ENCODE assay signal across 8 cellular contexts in genomic region chr5:14665110-14665822, GRCh38. TPM values are rescaled to one million over a fixed set of nuclear protein-coding genes. Genes with fewer than 3 reads are reported as not detected.
DNase-seq lines count a peak whose midpoint lies in the region; ATAC-seq and TF ChIP-seq lines count a peak whose summit lies in the region.

No MANE protein-coding gene starts in this region.

- TSS peak; percentile 58 for BruUV-seq in OCI-LY7 (replicated peaks; lab: Mats Ljungman, UMichigan)

- ATAC-seq in HG02763 (IDR thresholded peaks at IDR 0.05; ENCODE audit: unreplicated experiment), result no peak
- ATAC-seq in GM18520 (IDR thresholded peaks at IDR 0.05; ENCODE audit: unreplicated experiment), result no peak

- no peaks in the 10 kb centered on the region for H3K36me3 ChIP-seq in CD8-positive, alpha-beta memory T cell (ENCODE audit: insufficient read depth, low read length)
- H3K36me3 ChIP-seq in H7 (replicated peaks; ENCODE audit: control insufficient read depth, insufficient read depth, low read length) (no peaks in the 10 kb centered on the region), OCI-LY7 (ENCODE audit: insufficient read depth, low read length) (peaks cover 37% of the 10 kb centered on the region), spleen (peaks cover 0 to 6% (median 0%) of the 10 kb centered on the region in 6 donors)

- H3K36me3 Mint-ChIP-seq in CD8-positive, alpha-beta memory T cell, result peaks cover 0 to 22% (median 0%) of the 10 kb centered on the region in 3 donors

- TF ChIP-seq POLR2A in spleen (IDR thresholded peaks at IDR 0.05), result no peak

- no peak overlapping the region; the same call in 1 of the 2 replicates for H2AFZ ChIP-seq in OCI-LY7 (ENCODE audit: low read length)

- intact Hi-C loops in OCI-LY7 (cut with micrococcal nuclease; ENCODE audit: unreplicated experiment) (loop anchor here (5.0 to 10.0 kb wide), 3 partner anchors 443 to 1800 kb away; partner anchors contain the start of gene ZNF622), spleen (cut with DNase I; ENCODE audit: low total_unique reads) (no loop called here)

- peaks cover 36% of the 10 kb centered on the region for H4K20me1 ChIP-seq in OCI-LY7 (ENCODE audit: insufficient read depth, low read length)

- DNase-seq in CD8-positive, alpha-beta memory T cell, result peak in 2 of 5 donors; percentile 17 to 34
- DNase-seq in H7 (no peak), OCI-LY7 (ENCODE audit: low spot score) (peak; percentile 54), T47D (ENCODE audit: low read depth in 1 of 2, low spot score in 1 of 2) (peak; percentile 25 to 27), inferior parietal cortex (ENCODE audit: extremely low spot score) (peak; percentile 38), spleen (peak; percentile 84)

- CTCF ChIA-PET in CD8-positive, alpha-beta memory T cell (lab: Charles Lee), result interaction anchor here (1.4 kb wide), 1 partner anchor 16 kb away, joined by 7 read pairs; no protein-coding TSS in a partner anchor
- CTCF ChIA-PET in OCI-LY7 (lab: Charles Lee; ENCODE audit: unreplicated experiment), result no interaction called here

- peak overlapping the region; percentile 97 for H3K4me2 ChIP-seq in OCI-LY7 (ENCODE audit: low read length)

- H3K27ac Mint-ChIP-seq in CD8-positive, alpha-beta memory T cell, result peak overlapping the region; percentile 82 to 99 (median 96)

- H3K9me3 ChIP-seq in CD8-positive, alpha-beta memory T cell (ENCODE audit: low read length), result no peaks in the 10 kb centered on the region
- no peaks in the 10 kb centered on the region for H3K9me3 ChIP-seq in OCI-LY7 (ENCODE audit: low read length)
- no peaks in the 10 kb centered on the region for H3K9me3 ChIP-seq in spleen

- WGBS in spleen, 5 donors, result 1 to 3% (median 2%) methylated on average over 20 of the region's 20 CpGs

- peaks cover 68% of the 10 kb centered on the region for H3K79me2 ChIP-seq in OCI-LY7 (ENCODE audit: insufficient read depth, low read depth, low read length)

- in situ Hi-C loops in T47D (cut with HindIII; ENCODE audit: low pct_unique_long_range_greater_than_20kb, low sequenced_read_pairs), result no loop called here

- H3K27ac ChIP-seq in CD8-positive, alpha-beta memory T cell (ENCODE audit: low read depth, low read length), result peak overlapping the region; percentile 82
- H3K27ac ChIP-seq in OCI-LY7 (ENCODE audit: low read depth, low read length, poor library complexity, severe bottlenecking), result peak overlapping the region; percentile 90
- peak overlapping the region; percentile 89 to 98 (median 94) for H3K27ac ChIP-seq in spleen

- H3K27me3 ChIP-seq in CD8-positive, alpha-beta memory T cell (ENCODE audit: insufficient read depth, low read length, poor library complexity, severe bottlenecking), result no peaks in the 10 kb centered on the region
- H3K27me3 ChIP-seq in H7 (ENCODE audit: control insufficient read depth, insufficient read depth, low read length), result peaks cover 7% of the 10 kb centered on the region
- H3K27me3 ChIP-seq in spleen (replicated peaks in 1 of 7), result no peaks in the 10 kb centered on the region

- peaks cover 0 to 2% of the 10 kb centered on the region in 2 donors for H3K27me3 Mint-ChIP-seq in CD8-positive, alpha-beta memory T cell

- TF ChIP-seq CTCF in OCI-LY7 (conservative IDR thresholded peaks at IDR 0.05; ENCODE audit: low read length), result 0 out of 2 replicates have a peak, but pooled peaks have one; percentile 16
- TF ChIP-seq CTCF in spleen (IDR thresholded peaks at IDR 0.05 in 8 of 11, conservative IDR thresholded peaks at IDR 0.05 in 3 of 11), result no peak

- peak overlapping the region; percentile 86 to 98 (median 95) for H3K4me3 Mint-ChIP-seq in CD8-positive, alpha-beta memory T cell

- no peaks in the 10 kb centered on the region for H3K9me3 Mint-ChIP-seq in CD8-positive, alpha-beta memory T cell

- H3K4me1 Mint-ChIP-seq in CD8-positive, alpha-beta memory T cell, result peaks cover 60 to 85% (median 85%) of the 10 kb centered on the region in 3 donors

- no peaks in the 10 kb centered on the region for H3K9me2 ChIP-seq in OCI-LY7 (ENCODE audit: insufficient read depth, low read length)

- H3K4me1 ChIP-seq in CD8-positive, alpha-beta memory T cell (ENCODE audit: insufficient read depth, low read length), result peaks cover 58% of the 10 kb centered on the region
- H3K4me1 ChIP-seq in OCI-LY7 (ENCODE audit: insufficient read depth, low read length, poor library complexity, severe bottlenecking) (peaks cover 72% of the 10 kb centered on the region), spleen (peaks cover 40 to 70% (median 65%) of the 10 kb centered on the region in 6 donors)

- POLR2A ChIA-PET in CD8-positive, alpha-beta memory T cell (lab: Charles Lee), result interaction anchor here (0.9 kb wide), 1 partner anchor 252 kb away, joined by 3 read pairs; no protein-coding TSS in a partner anchor
- POLR2A ChIA-PET in OCI-LY7 (lab: Charles Lee), result interaction anchor here (2.6 kb wide), 1 partner anchor 42 kb away, joined by 9 read pairs; no protein-coding TSS in a partner anchor

- H3K4me3 ChIP-seq in CD8-positive, alpha-beta memory T cell (ENCODE audit: low read length), result peak overlapping the region; percentile 73
- H3K4me3 ChIP-seq in H7 (ENCODE audit: insufficient read depth, low read depth, low read length), result peak overlapping the region; percentile 73
- peak overlapping the region; percentile 87 for H3K4me3 ChIP-seq in OCI-LY7 (ENCODE audit: low read depth, low read length, poor library complexity, severe bottlenecking)
- peak overlapping the region; percentile 52 to 92 (median 68) for H3K4me3 ChIP-seq in spleen

RNA-seq across cellular contexts. Expression of gene OTULIN, which starts 0.7 kb away (rescaled TPM):
- total RNA-seq in CD8-positive, alpha-beta memory T cell, result 10 to 100 TPM; 86.2 to 87.6 TPM
- 28.1 TPM for polyA plus RNA-seq in CD8-positive, alpha-beta memory T cell
- total RNA-seq in H7 (2014; rRNA removed; shearing (Covaris generic)), result 14.9 and 17.4 TPM in 2 replicates
- 19.2 and 28.7 TPM in 2 replicates for total RNA-seq in OCI-LY7 (2014; rRNA removed; shearing (Covaris generic))
- total RNA-seq in OCI-LY7 (2022), result 45.6 and 46.3 TPM in 2 replicates
- total RNA-seq in spleen, result 10 to 100 TPM; 30.1 to 53.7 (median 38.0) TPM
- 1 to 10 TPM; 2.7 to 7.7 (median 4.7) TPM for polyA plus RNA-seq in spleen
